In genomic region chr17:48905987-48906515, GRCh38 we compare ENCODE assay signal across 18 cellular contexts. TPM values are rescaled to one million over a fixed set of nuclear protein-coding genes. Genes with fewer than 3 reads are reported as not detected.
DNase-seq lines count a peak whose midpoint lies in the region; ATAC-seq, FAIRE-seq and TF ChIP-seq lines count a peak whose summit lies in the region.
"Had no signal": no experiment of that assay in that cellular context is flagged by ENCODE, and none has a peak within 500 bp of the region (broad histone marks: within the 10 kb centered on the region; RNA-seq: fewer than 3 reads in every experiment).

No MANE protein-coding gene starts in this region.

- H4K20me1 ChIP-seq in astrocyte (ENCODE audit: insufficient read depth, low read length): peaks cover 20% of the 10 kb centered on the region

- no peak overlapping the region for H3K4me2 ChIP-seq in astrocyte (ENCODE audit: low read length)
- H3K4me2 ChIP-seq: PC-9 had no signal

- peaks cover 22% of the 10 kb centered on the region for H3K36me3 Mint-ChIP-seq in activated CD4-positive, alpha-beta T cell treated with anti-CD3 and anti-CD28 coated beads, Interleukin-2, amount 10 ng/mL, durations not matched to agents 24 days and 14 days (ENCODE audit: low read depth)
- H3K36me3 Mint-ChIP-seq in activated CD4-positive, alpha-beta T cell treated with anti-CD3 and anti-CD28 coated beads for 36 hours (ENCODE audit: low read depth): peaks cover 19% of the 10 kb centered on the region
- H3K36me3 Mint-ChIP-seq in HFFc6 (ENCODE audit: low read depth) (peaks cover 19% of the 10 kb centered on the region), astrocyte (ENCODE audit: low read depth, unreplicated experiment) (no peaks in the 10 kb centered on the region), nephron (ENCODE audit: low read depth) (peaks cover 1% of the 10 kb centered on the region), T-cell (no peaks in the 10 kb centered on the region)

- FAIRE-seq in astrocyte (lab: Jason Lieb, UNC): no peak

- no peaks in the 10 kb centered on the region for H3K9me3 Mint-ChIP-seq in activated CD4-positive, alpha-beta T cell treated with anti-CD3 and anti-CD28 coated beads, Interleukin-2, amount 10 ng/mL, durations not matched to agents 24 days and 14 days
- no peaks in the 10 kb centered on the region for H3K9me3 Mint-ChIP-seq in activated CD4-positive, alpha-beta T cell treated with anti-CD3 and anti-CD28 coated beads for 36 hours (ENCODE audit: low read depth)
- H3K9me3 Mint-ChIP-seq in HFFc6 (no peaks in the 10 kb centered on the region), astrocyte (ENCODE audit: unreplicated experiment) (no peaks in the 10 kb centered on the region), nephron (no peaks in the 10 kb centered on the region), T-cell (no peaks in the 10 kb centered on the region)
- H3K9me3 Mint-ChIP-seq: CD14-positive monocyte had no signal

- no peak overlapping the region for H3K4me3 Mint-ChIP-seq in activated CD4-positive, alpha-beta T cell treated with anti-CD3 and anti-CD28 coated beads, Interleukin-2, amount 10 ng/mL, durations not matched to agents 24 days and 14 days
- no peak overlapping the region for H3K4me3 Mint-ChIP-seq in activated CD4-positive, alpha-beta T cell treated with anti-CD3 and anti-CD28 coated beads for 36 hours
- H3K4me3 Mint-ChIP-seq in HFFc6 (no peak overlapping the region), astrocyte (ENCODE audit: unreplicated experiment) (peak overlapping the region; percentile 46), nephron (peak overlapping the region; percentile 35 to 55 (median 44)), T-cell (peak overlapping the region in 1 of 3 donors; percentile 21)
- H3K4me3 Mint-ChIP-seq: CD14-positive monocyte had no signal

- peaks cover 26% of the 10 kb centered on the region for H3K79me2 ChIP-seq in astrocyte (ENCODE audit: insufficient read depth, low read length)

- no peak overlapping the region for H2AFZ ChIP-seq in astrocyte (ENCODE audit: low read depth, low read length)
- H2AFZ ChIP-seq: PC-9 had no signal

- POLR2A ChIA-PET in activated CD4-positive, alpha-beta T cell treated with anti-CD3 and anti-CD28 coated beads for 36 hours (lab: Charles Lee): no interaction called here
- POLR2A ChIA-PET in T-cell (lab: Charles Lee): interaction anchor here in 1 of 2 donors (0.6 kb wide), 1 partner anchor 12 kb away, joined by 3 read pairs; no protein-coding TSS in a partner anchor

- H3K27ac Mint-ChIP-seq in activated CD4-positive, alpha-beta T cell treated with anti-CD3 and anti-CD28 coated beads, Interleukin-2, amount 10 ng/mL, durations not matched to agents 24 days and 14 days: peak overlapping the region; percentile 15
- H3K27ac Mint-ChIP-seq in activated CD4-positive, alpha-beta T cell treated with anti-CD3 and anti-CD28 coated beads for 36 hours: no peak overlapping the region
- H3K27ac Mint-ChIP-seq in HFFc6 (peak overlapping the region; percentile 53; the same call in 1 of the 2 replicates), astrocyte (ENCODE audit: unreplicated experiment) (no peak overlapping the region), nephron (peak overlapping the region in 1 of 3 experiments; percentile 49), T-cell (peak overlapping the region in 1 of 2 donors; percentile 11)

- H3K9ac ChIP-seq in astrocyte (ENCODE audit: low read length): no peak overlapping the region

- H3K27me3 Mint-ChIP-seq in activated CD4-positive, alpha-beta T cell treated with anti-CD3 and anti-CD28 coated beads, Interleukin-2, amount 10 ng/mL, durations not matched to agents 24 days and 14 days: no peaks in the 10 kb centered on the region
- H3K27me3 Mint-ChIP-seq in activated CD4-positive, alpha-beta T cell treated with anti-CD3 and anti-CD28 coated beads for 36 hours: no peaks in the 10 kb centered on the region
- no peaks in the 10 kb centered on the region; the same call in 1 of the 2 replicates for H3K27me3 Mint-ChIP-seq in HFFc6 (ENCODE audit: insufficient read depth)
- H3K27me3 Mint-ChIP-seq in astrocyte (ENCODE audit: low read depth, unreplicated experiment): no peaks in the 10 kb centered on the region
- H3K27me3 Mint-ChIP-seq in nephron (ENCODE audit: low read depth): no peaks in the 10 kb centered on the region
- no peaks in the 10 kb centered on the region for H3K27me3 Mint-ChIP-seq in T-cell

- peaks cover 4% of the 10 kb centered on the region for H3K36me3 ChIP-seq in astrocyte (ENCODE audit: insufficient read depth, low read length)

- no peak overlapping the region for H3K27ac ChIP-seq in astrocyte (ENCODE audit: low read depth, low read length)
- H3K27ac ChIP-seq: PC-9 had no signal

- no peaks in the 10 kb centered on the region for H3K27me3 ChIP-seq in astrocyte (ENCODE audit: insufficient read depth, low read length)

- intact Hi-C loops in activated CD4-positive, alpha-beta T cell treated with anti-CD3 and anti-CD28 coated beads, Interleukin-2, amount 10 ng/mL, durations not matched to agents 24 days and 14 days (cut with micrococcal nuclease): no loop called here
- intact Hi-C loops in activated CD4-positive, alpha-beta T cell treated with anti-CD3 and anti-CD28 coated beads for 36 hours (cut with DNase I, micrococcal nuclease): loop anchor here in 1 of 2 experiments (10.0 kb wide), 1 partner anchor 961 kb away; the partner anchor contains the start of gene PNPO

- ATAC-seq in activated CD4-positive, alpha-beta T cell treated with anti-CD3 and anti-CD28 coated beads for 36 hours: no peak
- ATAC-seq in T-cell (replicated peaks in 1 of 4): no peak

- H3K4me1 Mint-ChIP-seq in activated CD4-positive, alpha-beta T cell treated with anti-CD3 and anti-CD28 coated beads, Interleukin-2, amount 10 ng/mL, durations not matched to agents 24 days and 14 days: peaks cover 24% of the 10 kb centered on the region
- peaks cover 24% of the 10 kb centered on the region for H3K4me1 Mint-ChIP-seq in activated CD4-positive, alpha-beta T cell treated with anti-CD3 and anti-CD28 coated beads for 36 hours
- peaks cover 18% of the 10 kb centered on the region for H3K4me1 Mint-ChIP-seq in HFFc6 (ENCODE audit: low read depth)
- peaks cover 16% of the 10 kb centered on the region for H3K4me1 Mint-ChIP-seq in astrocyte (ENCODE audit: low read depth, unreplicated experiment)
- peaks cover 30% of the 10 kb centered on the region for H3K4me1 Mint-ChIP-seq in nephron
- H3K4me1 Mint-ChIP-seq in T-cell: peaks cover 25 to 33% (median 30%) of the 10 kb centered on the region in 3 donors

- no peaks in the 10 kb centered on the region for H3K9me3 ChIP-seq in astrocyte (ENCODE audit: insufficient read depth, low read depth, low read length)
- H3K9me3 ChIP-seq: HAP-1 had no signal

- no peak for DNase-seq in activated CD4-positive, alpha-beta T cell treated with anti-CD3 and anti-CD28 coated beads, Interleukin-2, amount 10 ng/mL, durations not matched to agents 24 days and 14 days
- no peak for DNase-seq in activated CD4-positive, alpha-beta T cell treated with anti-CD3 and anti-CD28 coated beads for 36 hours
- DNase-seq in HFFc6: no peak
- no peak for DNase-seq in astrocyte (ENCODE audit: low read depth)
- no peak for DNase-seq in activated CD4-positive, CD25-positive, alpha-beta regulatory T cell treated with anti-CD3 and anti-CD28 coated beads, Interleukin-2, amount 50 U/mL, for 72 hours
- DNase-seq in T-cell: no peak
- no peak for DNase-seq in GOT3 (lab: John Stamatoyannopoulos, UW)
- DNase-seq: AML-193, DMS 273 treated with DMSO at 0.1 percent for 48 hours, DND-41, NCI-H1105, NCI-H1694, NCI-H2107, NCI-H524 treated with DMSO at 0.1 percent for 48 hours, PC-9 had no signal

- peaks cover 19% of the 10 kb centered on the region for H3K4me1 ChIP-seq in astrocyte (ENCODE audit: insufficient read depth, low read length)

- no peak for TF ChIP-seq CTCF in HFFc6 (IDR thresholded peaks at IDR 0.05)
- TF ChIP-seq CTCF in astrocyte (IDR thresholded peaks at IDR 0.05; ENCODE audit: insufficient read depth, low read depth, low read length): no peak
- TF ChIP-seq CTCF in nephron (IDR thresholded peaks at IDR 0.05; ENCODE audit: unreplicated experiment in 3 of 3): no peak

- CTCF ChIA-PET in activated CD4-positive, alpha-beta T cell treated with anti-CD3 and anti-CD28 coated beads for 36 hours (lab: Charles Lee): interaction anchor here (0.5 to 1.2 kb wide), 3 partner anchors 9 to 27 kb away, joined by 3 read pairs; no protein-coding TSS in a partner anchor
- CTCF ChIA-PET in T-cell (lab: Charles Lee): interaction anchor here in 1 of 2 donors (0.5 kb wide), 1 partner anchor 232 kb away, joined by 3 read pairs; no protein-coding TSS in a partner anchor

- H3K4me3 ChIP-seq in astrocyte (ENCODE audit: insufficient read depth, low read depth, low read length): no peak overlapping the region
- H3K4me3 ChIP-seq: HAP-1, PC-9 had no signal

RNA-seq across cellular contexts. Expression of gene UBE2Z, which starts 2.2 kb away (rescaled TPM):
- 89.3 and 91.4 TPM in 2 replicates for total RNA-seq in activated CD4-positive, alpha-beta T cell treated with anti-CD3 and anti-CD28 coated beads, Interleukin-2, amount 10 ng/mL, durations not matched to agents 24 days and 14 days
- 100 to 1,000 TPM; 104 TPM for total RNA-seq in activated CD4-positive, alpha-beta T cell treated with anti-CD3 and anti-CD28 coated beads for 36 hours
- 100 to 1,000 TPM; 117 to 135 (median 125) TPM for total RNA-seq in HFFc6 (2021; fragmentation: NEBNext Ultra II Directional; extraction: Animal tissue kit (Norgen Biotek cat#: 25700))
- total RNA-seq in astrocyte: 102 and 103 TPM in 2 replicates
- 10 to 100 TPM; 78.2 to 98.4 (median 91.6) TPM for total RNA-seq in T-cell

RNA-seq across cellular contexts. Expression of gene ATP5MC1, which starts 13.5 kb away (rescaled TPM):
- 160 and 176 TPM in 2 replicates for total RNA-seq in activated CD4-positive, alpha-beta T cell treated with anti-CD3 and anti-CD28 coated beads, Interleukin-2, amount 10 ng/mL, durations not matched to agents 24 days and 14 days
- total RNA-seq in activated CD4-positive, alpha-beta T cell treated with anti-CD3 and anti-CD28 coated beads for 36 hours: 100 to 1,000 TPM; 102 to 124 TPM
- 100 to 1,000 TPM; 125 to 158 (median 145) TPM for total RNA-seq in HFFc6 (2021; fragmentation: NEBNext Ultra II Directional; extraction: Animal tissue kit (Norgen Biotek cat#: 25700))
- total RNA-seq in astrocyte (52.0 and 55.8 TPM in 2 replicates), T-cell (10 to 100 TPM; 29.3 to 45.9 (median 35.2) TPM)

RNA-seq across cellular contexts. Expression of gene SNF8, which starts 38.6 kb away (rescaled TPM):
- 143 and 147 TPM in 2 replicates for total RNA-seq in activated CD4-positive, alpha-beta T cell treated with anti-CD3 and anti-CD28 coated beads, Interleukin-2, amount 10 ng/mL, durations not matched to agents 24 days and 14 days
- 10 to 100 TPM; 59.5 to 94.0 TPM for total RNA-seq in activated CD4-positive, alpha-beta T cell treated with anti-CD3 and anti-CD28 coated beads for 36 hours
- 100 to 1,000 TPM; 131 to 176 (median 157) TPM for total RNA-seq in HFFc6 (2021; fragmentation: NEBNext Ultra II Directional; extraction: Animal tissue kit (Norgen Biotek cat#: 25700))
- total RNA-seq in astrocyte: 162 and 168 TPM in 2 replicates
- total RNA-seq in T-cell: 10 to 100 TPM; 55.6 to 71.7 (median 65.3) TPM

Comparison
In these comparisons a context has a peak if more than half of its experiments do, and no peak if none do; other contexts are left out.
1. H3K27ac Mint-ChIP-seq: peak in activated CD4-positive, alpha-beta T cell treated with anti-CD3 and anti-CD28 coated beads, Interleukin-2, amount 10 ng/mL, durations not matched to agents 24 days and 14 days (single experiment) and HFFc6 (single experiment); none in activated CD4-positive, alpha-beta T cell treated with anti-CD3 and anti-CD28 coated beads for 36 hours (single experiment) and astrocyte (single experiment).
2. H3K4me3 Mint-ChIP-seq: peak in astrocyte (single experiment) and nephron (3 of 3); none in activated CD4-positive, alpha-beta T cell treated with anti-CD3 and anti-CD28 coated beads, Interleukin-2, amount 10 ng/mL, durations not matched to agents 24 days and 14 days (single experiment), activated CD4-positive, alpha-beta T cell treated with anti-CD3 and anti-CD28 coated beads for 36 hours (single experiment) and HFFc6 (single experiment).